In genomic region chr11:73623651-73624050, GRCh38 we compare ENCODE assay signal across 1 cellular context.
TF ChIP-seq lines count a peak whose summit lies in the region.

No MANE protein-coding gene starts in this region.

TF ChIP-seq in HepG2, 621 proteins besides CTCF, POLR2A, EP300 and RAD21:
- TF ChIP-seq UBTF (CRISPR knock-in tag; IDR thresholded peaks at IDR 0.05) = no peak
- TF ChIP-seq TBP (CRISPR knock-in tag; IDR thresholded peaks at IDR 0.05) = no peak
- no peak for TF ChIP-seq THYN1 (CRISPR knock-in tag; IDR thresholded peaks at IDR 0.05; ENCODE audit: borderline replicate concordance, low read depth)
- no peak for TF ChIP-seq MATR3 (CRISPR knock-in tag; IDR thresholded peaks at IDR 0.05)
- no peak for TF ChIP-seq ARID2 (CRISPR knock-in tag; IDR thresholded peaks at IDR 0.05; ENCODE audit: borderline replicate concordance)
- TF ChIP-seq LRRFIP1 (CRISPR knock-in tag; conservative IDR thresholded peaks at IDR 0.05) = no peak
- no peak for TF ChIP-seq SMARCC2 (IDR thresholded peaks at IDR 0.05)
- TF ChIP-seq ZSCAN5A (CRISPR knock-in tag; IDR thresholded peaks at IDR 0.05; ENCODE audit: borderline replicate concordance) = no peak
- no peak for TF ChIP-seq NCOA1 (CRISPR knock-in tag; IDR thresholded peaks at IDR 0.05)
- TF ChIP-seq FOXK2 (IDR thresholded peaks at IDR 0.05) = no peak
- no peak for TF ChIP-seq TARDBP (CRISPR knock-in tag; IDR thresholded peaks at IDR 0.05)
- TF ChIP-seq MIXL1 (CRISPR knock-in tag; IDR thresholded peaks at IDR 0.05) = no peak
- TF ChIP-seq PATZ1 (CRISPR knock-in tag; IDR thresholded peaks at IDR 0.05) = no peak
- TF ChIP-seq ARNT2 (CRISPR knock-in tag; IDR thresholded peaks at IDR 0.05; ENCODE audit: low read depth) = no peak
- TF ChIP-seq ZNF33A (CRISPR knock-in tag; IDR thresholded peaks at IDR 0.05; ENCODE audit: borderline replicate concordance) = no peak
- no peak for TF ChIP-seq ETV6 (CRISPR knock-in tag; conservative IDR thresholded peaks at IDR 0.05)
- no peak for TF ChIP-seq MTERF4 (CRISPR knock-in tag; IDR thresholded peaks at IDR 0.05)
- TF ChIP-seq ZNF547 (CRISPR knock-in tag; IDR thresholded peaks at IDR 0.05) = no peak
- no peak for TF ChIP-seq RFX3 (CRISPR knock-in tag; IDR thresholded peaks at IDR 0.05)
- no peak for TF ChIP-seq NFKB2 (CRISPR knock-in tag; IDR thresholded peaks at IDR 0.05; ENCODE audit: borderline replicate concordance)
